16 cellular contexts compared by ENCODE assay signal in genomic region chr12:125346361-125346760, GRCh38.
DNase-seq lines count a peak whose midpoint lies in the region; ATAC-seq and TF ChIP-seq lines count a peak whose summit lies in the region.
"Had no signal": no experiment of that assay in that cellular context is flagged by ENCODE, and none has a peak within 500 bp of the region (broad histone marks: within the 10 kb centered on the region; RNA-seq: fewer than 3 reads in every experiment).

No MANE protein-coding gene starts in this region.

- no peak overlapping the region for H3K27ac ChIP-seq in heart right ventricle
- peak overlapping the region; percentile 45 for H3K27ac ChIP-seq in OCI-LY7 (ENCODE audit: low read depth, low read length, poor library complexity, severe bottlenecking)
- no peak overlapping the region for H3K27ac ChIP-seq in hepatocyte
- H3K27ac ChIP-seq: gastroesophageal sphincter had no signal

- CTCF ChIA-PET in OCI-LY7 (lab: Charles Lee; ENCODE audit: unreplicated experiment): no interaction called here

- peak in 5 of 8 donors; percentile 43 to 86 (median 70) for ATAC-seq in heart right ventricle
- ATAC-seq in Right ventricle myocardium superior (ENCODE audit: poor library complexity): no peak
- peak; percentile 74 to 89 for ATAC-seq in stimulated activated naive B cell treated with anti-CD40 and anti-IgM and Interleukin-4, amounts not matched to agents 10 μg/mL and 1 μg/mL and 100 μg/mL, for 72 hours (replicated peaks)
- no peak for ATAC-seq in GM18861 (IDR thresholded peaks at IDR 0.05; ENCODE audit: unreplicated experiment)
- ATAC-seq: gastroesophageal sphincter; stimulated activated naive CD8-positive, alpha-beta T cell treated with anti-CD3 and anti-CD28 coated beads, Interleukin-15, Interleukin-2, amounts not matched to agents 100 U/mL and 50 U/mL, for 24 hours; T-cell had no signal

- H2AFZ ChIP-seq in OCI-LY7 (ENCODE audit: low read length) (peak overlapping the region; percentile 71), hepatocyte (no peak overlapping the region)

- peaks cover 0 to 1% of the 10 kb centered on the region in 2 donors for H3K4me1 Mint-ChIP-seq in stimulated activated naive B cell treated with anti-CD40 and anti-IgM and Interleukin-4, amounts not matched to agents 10 μg/mL and 1 μg/mL and 100 μg/mL, for 72 hours
- H3K4me1 Mint-ChIP-seq: T-cell had no signal

- H3K27me3 ChIP-seq in heart right ventricle (peaks cover 0 to 17% (median 0%) of the 10 kb centered on the region in 7 donors), hepatocyte (no peaks in the 10 kb centered on the region)

- DNase-seq in heart right ventricle: no peak
- no peak for DNase-seq in Right ventricle myocardium superior
- peak; percentile 87 for DNase-seq in OCI-LY7 (ENCODE audit: low spot score)
- DNase-seq in hepatocyte (ENCODE audit: low spot score): no peak
- peak; percentile 4 for DNase-seq in stimulated activated naive B cell treated with anti-CD40 and anti-IgM and Interleukin-4, amounts not matched to agents 10 μg/mL and 1 μg/mL and 100 μg/mL, for 72 hours
- no peak for DNase-seq in T-helper 9 cell
- no peak for DNase-seq in GOT3 (lab: John Stamatoyannopoulos, UW)
- DNase-seq: activated CD4-positive, alpha-beta T cell treated with anti-CD3 and anti-CD28 coated beads, Interleukin-2, amount 50 U/mL, for 1 hour; effector CD4-positive, alpha-beta T cell; NCI-H1092; NCI-H524 treated with DMSO at 0.1 percent for 48 hours; stimulated activated naive CD8-positive, alpha-beta T cell treated with anti-CD3 and anti-CD28 coated beads, Interleukin-15, Interleukin-2, amounts not matched to agents 100 U/mL and 50 U/mL, for 24 hours; T-cell had no signal

- H3K4me3 Mint-ChIP-seq in stimulated activated naive B cell treated with anti-CD40 and anti-IgM and Interleukin-4, amounts not matched to agents 10 μg/mL and 1 μg/mL and 100 μg/mL, for 72 hours: no peak overlapping the region
- H3K4me3 Mint-ChIP-seq: T-cell had no signal

- TF ChIP-seq CTCF in heart right ventricle (IDR thresholded peaks at IDR 0.05): peak in 4 of 9 donors; percentile 10 to 32 (median 26)
- peak; percentile 84 for TF ChIP-seq CTCF in OCI-LY7 (conservative IDR thresholded peaks at IDR 0.05; ENCODE audit: low read length)
- TF ChIP-seq CTCF in hepatocyte (IDR thresholded peaks at IDR 0.05; ENCODE audit: poor library complexity): peak; percentile 22

- H3K27ac Mint-ChIP-seq in stimulated activated naive B cell treated with anti-CD40 and anti-IgM and Interleukin-4, amounts not matched to agents 10 μg/mL and 1 μg/mL and 100 μg/mL, for 72 hours: no peak overlapping the region
- H3K27ac Mint-ChIP-seq: progenitor cell of endocrine pancreas, T-cell had no signal

- H3K9me3 ChIP-seq in heart right ventricle: no peaks in the 10 kb centered on the region
- no peaks in the 10 kb centered on the region for H3K9me3 ChIP-seq in OCI-LY7 (ENCODE audit: low read length)
- H3K9me3 ChIP-seq in hepatocyte (ENCODE audit: low read depth): no peaks in the 10 kb centered on the region

- no TSS peak for BruUV-seq in OCI-LY7 (replicated peaks; lab: Mats Ljungman, UMichigan)

- H3K27me3 Mint-ChIP-seq in stimulated activated naive B cell treated with anti-CD40 and anti-IgM and Interleukin-4, amounts not matched to agents 10 μg/mL and 1 μg/mL and 100 μg/mL, for 72 hours: peaks cover 32 to 36% of the 10 kb centered on the region in 2 donors

- H3K4me2 ChIP-seq in OCI-LY7 (ENCODE audit: low read length): peak overlapping the region; percentile 60
- no peak overlapping the region for H3K4me2 ChIP-seq in hepatocyte

- H3K4me1 ChIP-seq in heart right ventricle (peaks cover 0 to 15% (median 2%) of the 10 kb centered on the region in 9 donors), OCI-LY7 (ENCODE audit: insufficient read depth, low read length, poor library complexity, severe bottlenecking) (peaks cover 31% of the 10 kb centered on the region), hepatocyte (ENCODE audit: insufficient read depth) (no peaks in the 10 kb centered on the region)
- H3K4me1 ChIP-seq: gastroesophageal sphincter had no signal

- POLR2A ChIA-PET in OCI-LY7 (lab: Charles Lee): no interaction called here

- WGBS in heart right ventricle, 2 donors: 36 to 44% methylated on average over 4 of the region's 4 CpGs
- whole genome bisulfite sequencing in hepatocyte (ENCODE audit: low lambda C conversion rate, missing lambda C conversion rate): 51% methylated on average over 4 of the region's 4 CpGs

- H3K4me3 ChIP-seq in heart right ventricle: no peak overlapping the region
- H3K4me3 ChIP-seq in OCI-LY7 (ENCODE audit: low read depth, low read length, poor library complexity, severe bottlenecking): peak overlapping the region; percentile 45
- H3K4me3 ChIP-seq in hepatocyte: no peak overlapping the region
- H3K4me3 ChIP-seq: gastroesophageal sphincter had no signal

- no peaks in the 10 kb centered on the region for H3K36me3 ChIP-seq in heart right ventricle
- no peaks in the 10 kb centered on the region for H3K36me3 ChIP-seq in OCI-LY7 (ENCODE audit: insufficient read depth, low read length)
- H3K36me3 ChIP-seq in hepatocyte (replicated peaks; ENCODE audit: insufficient read depth, low read depth): no peaks in the 10 kb centered on the region
- H3K36me3 ChIP-seq: gastroesophageal sphincter had no signal

- no peaks in the 10 kb centered on the region for H3K36me3 Mint-ChIP-seq in stimulated activated naive B cell treated with anti-CD40 and anti-IgM and Interleukin-4, amounts not matched to agents 10 μg/mL and 1 μg/mL and 100 μg/mL, for 72 hours
- H3K36me3 Mint-ChIP-seq: T-cell had no signal

- H3K9me3 Mint-ChIP-seq in stimulated activated naive B cell treated with anti-CD40 and anti-IgM and Interleukin-4, amounts not matched to agents 10 μg/mL and 1 μg/mL and 100 μg/mL, for 72 hours: no peaks in the 10 kb centered on the region
- H3K9me3 Mint-ChIP-seq: T-cell had no signal

- H4K20me1 ChIP-seq in OCI-LY7 (ENCODE audit: insufficient read depth, low read length): no peaks in the 10 kb centered on the region
- no peaks in the 10 kb centered on the region for H4K20me1 ChIP-seq in hepatocyte (ENCODE audit: insufficient read depth, poor library complexity, severe bottlenecking)

- H3K9me2 ChIP-seq in OCI-LY7 (ENCODE audit: insufficient read depth, low read length): no peaks in the 10 kb centered on the region
- no peaks in the 10 kb centered on the region for H3K9me2 ChIP-seq in hepatocyte (replicated peaks; ENCODE audit: insufficient read depth)

- intact Hi-C loops in heart right ventricle (cut with DNase I): no loop called here
- intact Hi-C loops in Right ventricle myocardium superior (cut with DNase I): no loop called here
- intact Hi-C loops in OCI-LY7 (cut with micrococcal nuclease; ENCODE audit: unreplicated experiment): loop anchor here (1.0 to 5.0 kb wide), 3 partner anchors 57 to 426 kb away; no protein-coding TSS in a partner anchor

- H3K79me2 ChIP-seq in OCI-LY7 (ENCODE audit: insufficient read depth, low read depth, low read length) (no peaks in the 10 kb centered on the region), hepatocyte (no peaks in the 10 kb centered on the region)

Comparison
In these comparisons a context has a peak if more than half of its experiments do, and no peak if none do; other contexts are left out.
1. ATAC-seq: peak in heart right ventricle (5 of 8) and stimulated activated naive B cell treated with anti-CD40 and anti-IgM and Interleukin-4, amounts not matched to agents 10 μg/mL and 1 μg/mL and 100 μg/mL, for 72 hours (2 of 2); none in Right ventricle myocardium superior (single experiment) and GM18861 (single experiment).
2. DNase-seq: peak in OCI-LY7 (single experiment) and stimulated activated naive B cell treated with anti-CD40 and anti-IgM and Interleukin-4, amounts not matched to agents 10 μg/mL and 1 μg/mL and 100 μg/mL, for 72 hours (single experiment); none in heart right ventricle (0 of 2), Right ventricle myocardium superior (single experiment), hepatocyte (single experiment), T-helper 9 cell (single experiment) and GOT3 (single experiment).